21 cellular contexts compared by ENCODE assay signal in genomic region chr9:134802201-134802795, GRCh38.
A peak's percentile ranks its signal among the peaks of the same experiment; 100 is the strongest.
DNase-seq lines count a peak whose midpoint lies in the region; ATAC-seq and TF ChIP-seq lines count a peak whose summit lies in the region.
"Had no signal": no experiment of that assay in that cellular context is flagged by ENCODE, and none has a peak within 500 bp of the region (broad histone marks: within the 10 kb centered on the region; RNA-seq: fewer than 3 reads in every experiment).

No MANE protein-coding gene starts in this region.

- H3K27me3 ChIP-seq in BLaER1, result no peaks in the 10 kb centered on the region
- no peaks in the 10 kb centered on the region for H3K27me3 ChIP-seq in brain microvascular endothelial cell (replicated peaks)

- H4K20me1 ChIP-seq in BLaER1, result peaks cover 45% of the 10 kb centered on the region

- peak overlapping the region; percentile 48 for H3K4me2 ChIP-seq in BLaER1

- no peak overlapping the region for H3K4me3 ChIP-seq in BLaER1
- H3K4me3 ChIP-seq in brain microvascular endothelial cell (ENCODE audit: low read depth, low read length), result no peak overlapping the region
- H3K4me3 ChIP-seq: GM12878, GM23248, HAP-1 had no signal

- DNase-seq in M059J (ENCODE audit: low read depth) (peak; percentile 67), T-helper 17 cell (no peak), inferior parietal cortex (ENCODE audit: extremely low spot score) (no peak), NCI-H187 (lab: John Stamatoyannopoulos, UW) (no peak), brain microvascular endothelial cell (no peak)
- DNase-seq: DND-41, GM23248, KBM-7, NCI-H1092 treated with DMSO at 0.1 percent for 48 hours, NCI-H1436 treated with DMSO at 0.1 percent for 48 hours, NCI-H2029, NCI-H2227 treated with DMSO at 0.1 percent for 48 hours, NCI-H510A treated with DMSO at 0.1 percent for 48 hours, NCI-H774, SIG-M5 had no signal

- H3K9me3 ChIP-seq in BLaER1 (no peaks in the 10 kb centered on the region), T-helper 17 cell (ENCODE audit: control insufficient read depth, low read length, poor library complexity, severe bottlenecking) (no peaks in the 10 kb centered on the region)
- H3K9me3 ChIP-seq: HAP-1 had no signal

- H3K36me3 Mint-ChIP-seq in T-helper 17 cell (ENCODE audit: low read depth), result no peaks in the 10 kb centered on the region

- no peak for TF ChIP-seq CTCF in brain microvascular endothelial cell (IDR thresholded peaks at IDR 0.05; ENCODE audit: low read depth, low read length, missing control alignments)

- H3K9ac ChIP-seq in BLaER1, result peak overlapping the region; percentile 4; the same call in 1 of the 2 replicates
- H3K9ac ChIP-seq: GM23248 had no signal

- H3K27ac ChIP-seq in BLaER1 (no peak overlapping the region), brain microvascular endothelial cell (no peak overlapping the region)
- H3K27ac ChIP-seq: GM23248 had no signal

- H3K4me1 ChIP-seq in BLaER1, result peaks cover 33% of the 10 kb centered on the region
- H3K4me1 ChIP-seq: HAP-1 had no signal

- ATAC-seq in T-helper 17 cell, result no peak
- ATAC-seq in esophagus mucosa, result peak; percentile 20
- no peak for ATAC-seq in HG03457 (IDR thresholded peaks at IDR 0.05; ENCODE audit: unreplicated experiment)
- ATAC-seq: GM12878, SK-N-SH treated with all-trans-retinoic acid at 6 μM for 48 hours had no signal

- H3K4me3 Mint-ChIP-seq in T-helper 17 cell, result no peak overlapping the region

- peaks cover 6% of the 10 kb centered on the region for H3K27me3 Mint-ChIP-seq in T-helper 17 cell

- peak overlapping the region; percentile 43 for H3K27ac Mint-ChIP-seq in T-helper 17 cell

- peaks cover 2% of the 10 kb centered on the region for H3K4me1 Mint-ChIP-seq in T-helper 17 cell

- in situ Hi-C loops in brain microvascular endothelial cell (cut with HindIII; ENCODE audit: low pct_ligation_motif_present, low sequenced_read_pairs), result no loop called here

- H3K36me3 ChIP-seq in BLaER1, result peaks cover 95% of the 10 kb centered on the region
- peaks cover 96% of the 10 kb centered on the region for H3K36me3 ChIP-seq in brain microvascular endothelial cell (replicated peaks)
- H3K36me3 ChIP-seq: HAP-1 had no signal
